9 cellular contexts compared by ENCODE assay signal in the genomic region with DNA sequence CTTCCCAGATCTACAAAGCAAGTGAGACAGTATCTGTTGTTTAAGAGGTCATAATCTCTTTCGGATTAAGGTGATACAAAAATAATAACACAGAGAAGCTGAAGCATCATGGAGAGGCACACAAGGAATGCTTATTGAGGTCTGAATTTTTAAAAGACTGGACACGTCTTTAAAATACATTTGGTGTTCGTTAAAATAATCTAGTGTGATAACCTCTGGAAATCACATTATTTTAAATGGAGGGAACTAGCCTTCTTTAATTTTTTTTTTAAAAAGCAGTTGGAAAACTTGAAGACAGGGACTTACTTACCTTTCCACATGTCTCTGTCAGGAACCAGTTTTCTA. TPM values are rescaled to one million over a fixed set of nuclear protein-coding genes. Genes with fewer than 3 reads are reported as not detected.
DNase-seq lines count a peak whose midpoint lies in the region; ATAC-seq, FAIRE-seq and TF ChIP-seq lines count a peak whose summit lies in the region.
"Had no signal": no experiment of that assay in that cellular context is flagged by ENCODE, and none has a peak within 500 bp of the region (broad histone marks: within the 10 kb centered on the region; RNA-seq: fewer than 3 reads in every experiment).

No MANE protein-coding gene starts in this region.

- TF ChIP-seq CTCF in astrocyte of the cerebellum (IDR thresholded peaks at IDR 0.05; ENCODE audit: low read depth, low read length, missing control alignments), result no peak
- TF ChIP-seq CTCF in HepG2 (CRISPR knock-in tag; IDR thresholded peaks at IDR 0.05), result no peak
- TF ChIP-seq CTCF in transverse colon (IDR thresholded peaks at IDR 0.05), result no peak

- in situ Hi-C loops in astrocyte of the cerebellum (cut with HindIII; ENCODE audit: low sequenced_read_pairs) (no loop called here), HepG2 (cut with HindIII; ENCODE audit: extremely low pct_ligation_motif_present, low pct_unique_long_range_greater_than_20kb) (loop anchor here (5.0 kb wide), 2 partner anchors 164 to 246 kb away; a partner anchor contains a TSS), transverse colon (cut with MboI; ENCODE audit: low pct_ligation_motif_present in 1 of 4, low pct_unique_long_range_greater_than_20kb in 1 of 4, low sequenced_read_pairs in 3 of 4) (loop anchor here in 3 of 4 donors (5.0 to 25.0 kb wide), 3 partner anchors 162 to 169 kb away; no protein-coding TSS in a partner anchor)

- H4K20me1 ChIP-seq in HepG2 (ENCODE audit: insufficient read depth, low read length), result no peaks in the 10 kb centered on the region

- POLR2A ChIA-PET in HepG2 (lab: Yijun Ruan, JAX), result interaction anchor here (0.7 to 4.4 kb wide), 19 partner anchors 13 to 434 kb away, joined by 3 to 44 read pairs (median 5); a partner anchor contains a TSS

- TF ChIP-seq RAD21 in HepG2 (CRISPR knock-in tag; IDR thresholded peaks at IDR 0.05), result no peak

- no peak for TF ChIP-seq EP300 in HepG2 (IDR thresholded peaks at IDR 0.05; ENCODE audit: low read depth in 2 of 2, low read length in 2 of 2)
- TF ChIP-seq EP300 in HepG2 (CRISPR knock-in tag; IDR thresholded peaks at IDR 0.05; ENCODE audit: borderline replicate concordance), result no peak
- no peak for TF ChIP-seq EP300 in transverse colon (IDR thresholded peaks at IDR 0.05; ENCODE audit: low read depth)

- peak overlapping the region; percentile 96 for H3K4me3 Mint-ChIP-seq in activated naive CD4-positive, alpha-beta T cell treated with anti-CD3 and anti-CD28 coated beads, Interleukin-2, amount 50 U/mL, for 24 hours

- no peak overlapping the region for H3K27ac Mint-ChIP-seq in activated naive CD4-positive, alpha-beta T cell treated with anti-CD3 and anti-CD28 coated beads, Interleukin-2, amount 50 U/mL, for 24 hours

- H3K9ac ChIP-seq in HepG2 (ENCODE audit: insufficient read depth, low read depth, low read length), result peak overlapping the region; percentile 83

- H3K4me3 ChIP-seq in astrocyte of the cerebellum (ENCODE audit: low read depth, low read length) (peak overlapping the region; percentile 78), HepG2 (replicated peaks in 1 of 3; ENCODE audit: insufficient read depth in 1 of 3, low read depth in 2 of 3, low read length in 3 of 3) (peak overlapping the region; percentile 92 to 98 (median 96)), transverse colon (peak overlapping the region in 3 of 4 donors; percentile 74 to 94 (median 87))

- intact Hi-C loops in HepG2 (cut with micrococcal nuclease; ENCODE audit: unreplicated experiment) (loop anchor here (1.0 to 10.0 kb wide), 4 partner anchors 65 to 163 kb away; no protein-coding TSS in a partner anchor), transverse colon (cut with DNase I; ENCODE audit: low total_unique reads) (no loop called here)

- peaks cover 13% of the 10 kb centered on the region for H3K4me1 Mint-ChIP-seq in activated naive CD4-positive, alpha-beta T cell treated with anti-CD3 and anti-CD28 coated beads, Interleukin-2, amount 50 U/mL, for 24 hours

- peaks cover 43% of the 10 kb centered on the region for H3K4me1 ChIP-seq in HepG2 (ENCODE audit: insufficient read depth, low read length)
- peaks cover 0 to 38% (median 15%) of the 10 kb centered on the region in 4 donors for H3K4me1 ChIP-seq in transverse colon

- no peak for DNase-seq in activated naive CD4-positive, alpha-beta T cell treated with Interleukin-2 at 50 U/mL for 16 hours
- DNase-seq in astrocyte of the cerebellum (ENCODE audit: low read depth), result no peak
- no peak for DNase-seq in HepG2 (ENCODE audit: low spot score)
- no peak for DNase-seq in transverse colon
- no peak for DNase-seq in EL

- H3K4me2 ChIP-seq in HepG2 (ENCODE audit: low read depth, low read length), result peak overlapping the region; percentile 91

- H3K27me3 ChIP-seq in HepG2 (ENCODE audit: control insufficient read depth in 1 of 2, insufficient read depth in 2 of 2, low read length in 2 of 2), result no peaks in the 10 kb centered on the region; a peak in 1 of 5 replicates
- no peaks in the 10 kb centered on the region for H3K27me3 ChIP-seq in transverse colon

- ATAC-seq in HepG2 (no peak), GM19023 (IDR thresholded peaks at IDR 0.05; ENCODE audit: unreplicated experiment) (no peak), HG02642 (IDR thresholded peaks at IDR 0.05; ENCODE audit: poor library complexity, unreplicated experiment) (no peak)

- FAIRE-seq in HepG2 (lab: Jason Lieb, UNC), result no peak
- FAIRE-seq: endometrium had no signal

- peaks cover 3% of the 10 kb centered on the region for H3K36me3 Mint-ChIP-seq in activated naive CD4-positive, alpha-beta T cell treated with anti-CD3 and anti-CD28 coated beads, Interleukin-2, amount 50 U/mL, for 24 hours

- H3K27me3 Mint-ChIP-seq in activated naive CD4-positive, alpha-beta T cell treated with anti-CD3 and anti-CD28 coated beads, Interleukin-2, amount 50 U/mL, for 24 hours, result peaks cover 17% of the 10 kb centered on the region

- H3K9me3 ChIP-seq in HepG2 (ENCODE audit: low read length) (no peaks in the 10 kb centered on the region), transverse colon (peaks cover 4 to 13% of the 10 kb centered on the region in 2 donors)

- no peaks in the 10 kb centered on the region for H3K9me3 Mint-ChIP-seq in activated naive CD4-positive, alpha-beta T cell treated with anti-CD3 and anti-CD28 coated beads, Interleukin-2, amount 50 U/mL, for 24 hours

- TF ChIP-seq POLR2A in HepG2 (IDR thresholded peaks at IDR 0.05; ENCODE audit: insufficient read depth in 1 of 2, low read depth in 2 of 2, low read length in 2 of 2) (no peak), transverse colon (IDR thresholded peaks at IDR 0.05) (no peak)

- CTCF ChIA-PET in HepG2 (lab: Yijun Ruan, JAX; ENCODE audit: low intra/inter-chr PET ratio, low total read pairs), result no interaction called here

- H3K27ac ChIP-seq in HepG2 (ENCODE audit: extremely low read length, insufficient read depth, low read length) (peak overlapping the region; percentile 81), transverse colon (peak overlapping the region in 3 of 4 donors; percentile 85 to 89 (median 88))

- 6% methylated on average over 3 of the region's 3 CpGs for WGBS in HepG2 (ENCODE audit: low lambda C conversion rate)
- 36 to 63% methylated on average over 3 of the region's 3 CpGs for WGBS in transverse colon (ENCODE audit: low coverage in 1 of 2), 2 donors

- H3K79me2 ChIP-seq in HepG2 (ENCODE audit: insufficient read depth, low read length), result peaks cover 29% of the 10 kb centered on the region

- H3K36me3 ChIP-seq in HepG2 (replicated peaks in 1 of 2; ENCODE audit: control insufficient read depth in 1 of 2, insufficient read depth in 2 of 2, low read length in 2 of 2), result no peaks in the 10 kb centered on the region
- H3K36me3 ChIP-seq in transverse colon, result no peaks in the 10 kb centered on the region

- peak overlapping the region; percentile 84 for H2AFZ ChIP-seq in HepG2 (ENCODE audit: low read length)

- BruUV-seq in HepG2 (replicated peaks; lab: Mats Ljungman, UMichigan), result no TSS peak

TF ChIP-seq in HepG2, 621 proteins besides CTCF, POLR2A, EP300 and RAD21 (continues in another document):
- TF ChIP-seq, protein P1, sequence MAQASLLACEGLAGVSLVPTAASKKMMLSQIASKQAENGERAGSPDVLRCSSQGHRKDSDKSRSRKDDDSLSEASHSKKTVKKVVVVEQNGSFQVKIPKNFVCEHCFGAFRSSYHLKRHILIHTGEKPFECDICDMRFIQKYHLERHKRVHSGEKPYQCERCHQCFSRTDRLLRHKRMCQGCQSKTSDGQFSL (CRISPR knock-in tag; IDR thresholded peaks at IDR 0.05), result no peak
- TF ChIP-seq MLLT10 (CRISPR knock-in tag; IDR thresholded peaks at IDR 0.05) (no peak), FOSL1 (CRISPR knock-in tag; IDR thresholded peaks at IDR 0.05; ENCODE audit: borderline replicate concordance) (no peak), ZNF251 (CRISPR knock-in tag; IDR thresholded peaks at IDR 0.05) (no peak), ISL2 (CRISPR knock-in tag; IDR thresholded peaks at IDR 0.05) (no peak), ZNF232 (CRISPR knock-in tag; IDR thresholded peaks at IDR 0.05; ENCODE audit: borderline replicate concordance) (no peak), HNRNPUL1 (IDR thresholded peaks at IDR 0.05; ENCODE audit: low read depth, low read length) (no peak), CCAR2 (optimal IDR thresholded peaks at IDR 0.05; ENCODE audit: low read depth, low read length) (no peak), NR2F6 (IDR thresholded peaks at IDR 0.05) (no peak), NR2F6 (CRISPR knock-in tag; IDR thresholded peaks at IDR 0.05) (no peak), ZNF7 (CRISPR knock-in tag; IDR thresholded peaks at IDR 0.05) (no peak)

RNA-seq across cellular contexts. Expression of a gene that starts 1.9 kb away (rescaled TPM):
- total RNA-seq in HepG2 (2016; rRNA removed; fragmentation: Illumina TruSeq; extraction: Trizol) (27.7 and 31.6 TPM in 2 replicates), transverse colon (100 to 1,000 TPM in 1 of 4 donors, 10 to 100 TPM in 3; 71.0 to 151 (median 91.6) TPM)
- total RNA-seq in HepG2 (2016; cell fraction: cytosol; rRNA removed; fragmentation: Illumina TruSeq; extraction: Trizol; ENCODE audit: low read depth), result 5.6 and 6.2 TPM in 2 replicates
- 29.5 and 30.9 TPM in 2 replicates for total RNA-seq in HepG2 (2016; cell fraction: insoluble cytoplasmic fraction; rRNA removed; fragmentation: Illumina TruSeq; extraction: Trizol)
- 15.3 and 17.6 TPM in 2 replicates for total RNA-seq in HepG2 (2016; cell fraction: membrane; rRNA removed; fragmentation: Illumina TruSeq; extraction: Trizol)
- total RNA-seq in HepG2 (2016; cell fraction: nucleus; rRNA removed; fragmentation: Illumina TruSeq; extraction: Trizol), result 29.7 and 30.0 TPM in 2 replicates
- polyA plus RNA-seq in HepG2 (2011; rRNA removed), result 13.1 and 15.6 TPM in 2 replicates
- 9.5 and 12.1 TPM in 2 replicates for polyA plus RNA-seq in HepG2 (2011; cell fraction: cytosol; rRNA removed)
- polyA plus RNA-seq in HepG2 (2011; cell fraction: nucleus; rRNA removed), result 20.2 and 23.5 TPM in 2 replicates
- 12.8 and 20.0 TPM in 2 replicates for polyA plus RNA-seq in HepG2 (2012)
- polyA plus RNA-seq in HepG2 (2016; cell fraction: cytosol; fragmentation: Illumina TruSeq; extraction: Trizol; ENCODE audit: low read depth), result 2.9 and 3.4 TPM in 2 replicates
- 30.2 and 31.3 TPM in 2 replicates for polyA plus RNA-seq in HepG2 (2016; cell fraction: insoluble cytoplasmic fraction; fragmentation: Illumina TruSeq; extraction: Trizol; ENCODE audit: low read depth)
- polyA plus RNA-seq in HepG2 (2016; cell fraction: membrane; fragmentation: Illumina TruSeq; extraction: Trizol; ENCODE audit: low read depth), result 8.2 and 8.7 TPM in 2 replicates
- polyA plus RNA-seq in HepG2 (2016; cell fraction: nucleus; fragmentation: Illumina TruSeq; extraction: Trizol; ENCODE audit: insufficient read depth, low read depth), result 30.0 and 31.5 TPM in 2 replicates
- 9.7 and 25.8 TPM in 2 replicates for polyA minus RNA-seq in HepG2 (2011; rRNA and poly(A)+ RNA removed; ENCODE audit: low replicate concordance)
- polyA minus RNA-seq in HepG2 (2011; cell fraction: cytosol; rRNA and poly(A)+ RNA removed), result 9.8 and 10.7 TPM in 2 replicates
- polyA minus RNA-seq in HepG2 (2011; cell fraction: nucleus; rRNA and poly(A)+ RNA removed), result 32.8 and 35.4 TPM in 2 replicates
